ENCODE assay signal across 15 cellular contexts in the genomic region with DNA sequence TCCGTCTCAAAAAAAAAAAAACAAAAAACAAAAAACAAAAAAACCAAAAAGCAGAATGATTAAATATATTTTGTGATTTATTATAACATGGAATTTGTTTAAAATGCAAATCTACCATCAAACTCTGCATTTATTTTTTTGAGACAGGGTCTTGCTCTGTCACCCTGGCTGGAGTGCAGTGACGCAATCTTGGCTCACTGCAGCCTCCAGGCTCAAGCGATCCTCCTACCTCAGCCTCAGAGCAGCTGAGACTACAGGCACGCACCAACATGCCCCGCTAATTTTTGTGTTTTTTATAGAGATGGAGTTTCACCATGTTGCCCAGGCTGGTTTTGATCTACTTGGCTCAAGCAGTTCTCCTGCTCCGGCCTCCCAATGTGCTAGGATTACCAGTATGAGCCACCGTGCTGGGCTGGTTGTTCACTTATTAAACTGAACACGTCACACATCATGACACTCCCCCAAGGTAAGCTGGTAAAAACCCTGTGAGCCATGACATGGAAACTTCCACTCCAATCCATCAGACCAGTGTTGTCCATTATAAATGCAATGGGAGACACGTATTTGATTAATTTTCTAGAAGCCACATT. TPM values are rescaled to one million over a fixed set of nuclear protein-coding genes. Genes with fewer than 3 reads are reported as not detected.
A peak's percentile ranks its signal among the peaks of the same experiment; 100 is the strongest.
DNase-seq lines count a peak whose midpoint lies in the region; ATAC-seq and TF ChIP-seq lines count a peak whose summit lies in the region.
"Had no signal": no experiment of that assay in that cellular context is flagged by ENCODE, and none has a peak within 500 bp of the region (broad histone marks: within the 10 kb centered on the region; RNA-seq: fewer than 3 reads in every experiment).

No MANE protein-coding gene starts in this region.

- H3K79me1 ChIP-seq in mesenchymal stem cell (replicated peaks; ENCODE audit: low read length, poor library complexity, severe bottlenecking), result peaks cover 1% of the 10 kb centered on the region

- no peak overlapping the region for H2BK120ac ChIP-seq in mesenchymal stem cell (ENCODE audit: low read depth, low read length)

- H4K91ac ChIP-seq in mesenchymal stem cell (ENCODE audit: low read length), result no peak overlapping the region

- H2AK5ac ChIP-seq in mesenchymal stem cell (ENCODE audit: low read length, severe bottlenecking), result no peak overlapping the region

- H3K4ac ChIP-seq in mesenchymal stem cell (ENCODE audit: low read depth in 1 of 2, low read length in 2 of 2), result no peak overlapping the region

- H3K9me3 ChIP-seq in mesenchymal stem cell (ENCODE audit: control insufficient read depth, low read length), result no peaks in the 10 kb centered on the region

- no peak overlapping the region for H2BK15ac ChIP-seq in mesenchymal stem cell (ENCODE audit: low read depth, poor library complexity, severe bottlenecking)

- H4K8ac ChIP-seq in mesenchymal stem cell (ENCODE audit: low read length), result no peak overlapping the region

- no peak overlapping the region for H2BK5ac ChIP-seq in mesenchymal stem cell (ENCODE audit: low read depth, low read length, poor library complexity, severe bottlenecking)

- peak overlapping the region; percentile 72 for H3K27ac ChIP-seq in mesenchymal stem cell (ENCODE audit: low read length, poor library complexity, severe bottlenecking)
- H3K27ac ChIP-seq: KMS-11 had no signal

- no peak for ATAC-seq in HG02588 (IDR thresholded peaks at IDR 0.05; ENCODE audit: unreplicated experiment)
- ATAC-seq: PC-3 had no signal

- H3K27me3 ChIP-seq in mesenchymal stem cell (ENCODE audit: control insufficient read depth in 1 of 2, insufficient read depth in 1 of 2, low read length in 2 of 2), result no peaks in the 10 kb centered on the region

- TF ChIP-seq CTCF in epithelial cell of proximal tubule (conservative IDR thresholded peaks at IDR 0.05; ENCODE audit: low read depth, low read length) (no peak), retinal pigment epithelial cell (conservative IDR thresholded peaks at IDR 0.05; ENCODE audit: low read depth, low read length) (no peak)

- no peak overlapping the region for H2AFZ ChIP-seq in mesenchymal stem cell (ENCODE audit: low read depth, low read length)

- H3K4me3 ChIP-seq in epithelial cell of proximal tubule (ENCODE audit: low read depth, low read length) (no peak overlapping the region), mesenchymal stem cell (ENCODE audit: insufficient read depth in 1 of 2, low read depth in 1 of 2, low read length in 2 of 2) (no peak overlapping the region), retinal pigment epithelial cell (ENCODE audit: low read length) (no peak overlapping the region)

- H3K4me2 ChIP-seq in mesenchymal stem cell (ENCODE audit: low read length, poor library complexity, severe bottlenecking), result no peak overlapping the region
- H3K4me2 ChIP-seq: KMS-11 had no signal

- peaks cover 0 to 3% of the 10 kb centered on the region in 2 experiments for H3K36me3 ChIP-seq in mesenchymal stem cell (ENCODE audit: control insufficient read depth in 1 of 2, insufficient read depth in 2 of 2, low read depth in 1 of 2, low read length in 2 of 2)

- H3K18ac ChIP-seq in mesenchymal stem cell (ENCODE audit: low read depth in 1 of 2, low read length in 2 of 2), result no peak overlapping the region

- no peak for TF ChIP-seq EP300 in Ishikawa (IDR thresholded peaks at IDR 0.05; ENCODE audit: borderline replicate concordance)

- no peak overlapping the region for H3K9ac ChIP-seq in mesenchymal stem cell (ENCODE audit: low read length)
- H3K9ac ChIP-seq: KMS-11 had no signal

- WGBS in mesenchymal stem cell, result 98% methylated on average over 7 of the region's 9 CpGs

- peaks cover 6% of the 10 kb centered on the region for H3K4me1 ChIP-seq in mesenchymal stem cell (ENCODE audit: control insufficient read depth, insufficient read depth, low read depth, low read length)

- H3K23ac ChIP-seq in mesenchymal stem cell (ENCODE audit: low read length in 2 of 2), result no peak overlapping the region

- no peak overlapping the region for H3K14ac ChIP-seq in mesenchymal stem cell (ENCODE audit: low read length in 2 of 2)

- no peak overlapping the region for H2BK12ac ChIP-seq in mesenchymal stem cell (ENCODE audit: low read length in 2 of 2)

- DNase-seq in epithelial cell of proximal tubule (ENCODE audit: low read depth) (peak; percentile 90), mesenchymal stem cell (no peak), retinal pigment epithelial cell (ENCODE audit: low read depth) (peak; percentile 73), GDM1 (lab: John Stamatoyannopoulos, UW) (no peak), LoVo (ENCODE audit: low spot score) (no peak)
- DNase-seq: COR-L47, GOT3, NCI-H1417 treated with DMSO at 0.1 percent for 48 hours, NCI-H187 treated with DMSO at 0.1 percent for 48 hours, NCI-H226, NCI-H524, PC-3 had no signal

- TF ChIP-seq RAD21 in Ishikawa (IDR thresholded peaks at IDR 0.05; ENCODE audit: low read depth), result no peak

TF ChIP-seq in Ishikawa, 13 proteins besides CTCF, POLR2A, EP300 and RAD21:
- peak; percentile 25; the same call in 1 of the 2 replicates for TF ChIP-seq CEBPB (IDR thresholded peaks at IDR 0.05)
- no peak for TF ChIP-seq ZBTB7A (IDR thresholded peaks at IDR 0.05; ENCODE audit: low read depth)
- TF ChIP-seq, protein P1, sequence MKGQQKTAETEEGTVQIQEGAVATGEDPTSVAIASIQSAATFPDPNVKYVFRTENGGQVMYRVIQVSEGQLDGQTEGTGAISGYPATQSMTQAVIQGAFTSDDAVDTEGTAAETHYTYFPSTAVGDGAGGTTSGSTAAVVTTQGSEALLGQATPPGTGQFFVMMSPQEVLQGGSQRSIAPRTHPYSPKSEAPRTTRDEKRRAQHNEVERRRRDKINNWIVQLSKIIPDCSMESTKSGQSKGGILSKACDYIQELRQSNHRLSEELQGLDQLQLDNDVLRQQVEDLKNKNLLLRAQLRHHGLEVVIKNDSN (IDR thresholded peaks at IDR 0.05), result no peak
TF ChIP-seq in Ishikawa: peak in this region for 1.

RNA-seq across cellular contexts. Expression of gene RBM47, which starts 45.7 kb away (rescaled TPM):
- total RNA-seq in epithelial cell of proximal tubule, result 33.1 and 42.9 TPM in 2 replicates
- polyA plus RNA-seq in mesenchymal stem cell (2013, experiment 1 of 2), result 3.9 TPM
- 3.8 TPM for polyA plus RNA-seq in mesenchymal stem cell (2013, experiment 2 of 2)

Comparison
In these comparisons a context has a peak if more than half of its experiments do, and no peak if none do; other contexts are left out.
1. DNase-seq: peak in epithelial cell of proximal tubule (single experiment) and retinal pigment epithelial cell (single experiment); none in mesenchymal stem cell (single experiment), GDM1 (single experiment) and LoVo (single experiment).